8 cellular contexts compared by ENCODE assay signal in genomic region chr12:93570552-93571359, GRCh38. TPM values are rescaled to one million over a fixed set of nuclear protein-coding genes. Genes with fewer than 3 reads are reported as not detected.
A peak's percentile ranks its signal among the peaks of the same experiment; 100 is the strongest.
DNase-seq lines count a peak whose midpoint lies in the region; ATAC-seq, FAIRE-seq and TF ChIP-seq lines count a peak whose summit lies in the region.

No MANE protein-coding gene starts in this region.

- H4K20me1 ChIP-seq in HepG2 (ENCODE audit: insufficient read depth, low read length) = no peaks in the 10 kb centered on the region

- no TSS peak for BruUV-seq in HepG2 (replicated peaks; lab: Mats Ljungman, UMichigan)

- TF ChIP-seq EP300 in HepG2 (IDR thresholded peaks at IDR 0.05; ENCODE audit: low read depth in 2 of 2, low read length in 2 of 2) (no peak), HepG2 (CRISPR knock-in tag; IDR thresholded peaks at IDR 0.05; ENCODE audit: borderline replicate concordance) (no peak)

- H3K79me2 ChIP-seq in HepG2 (ENCODE audit: insufficient read depth, low read length) = no peaks in the 10 kb centered on the region

- in situ Hi-C loops in HepG2 (cut with HindIII; ENCODE audit: extremely low pct_ligation_motif_present, low pct_unique_long_range_greater_than_20kb) = loop anchor here (5.0 kb wide), 2 partner anchors 172 to 532 kb away; no protein-coding TSS in a partner anchor

- peaks cover 27% of the 10 kb centered on the region for H3K36me3 Mint-ChIP-seq in dendritic cell treated with granulocyte-macrophage colony-stimulating factor and Interleukin-4, amounts not matched to agents 40 ng/mL and 50 ng/mL, for 4 days (ENCODE audit: low read depth)

- POLR2A ChIA-PET in HepG2 (lab: Yijun Ruan, JAX) = interaction anchor here (0.6 kb wide), 1 partner anchor 500 kb away, joined by 3 read pairs; no protein-coding TSS in a partner anchor

- H3K27me3 Mint-ChIP-seq in dendritic cell treated with granulocyte-macrophage colony-stimulating factor and Interleukin-4, amounts not matched to agents 40 ng/mL and 50 ng/mL, for 4 days = peaks cover 68% of the 10 kb centered on the region

- peak overlapping the region; percentile 55 for H3K9ac ChIP-seq in HepG2 (ENCODE audit: insufficient read depth, low read depth, low read length)

- no peaks in the 10 kb centered on the region for H3K9me3 ChIP-seq in HepG2 (ENCODE audit: low read length)

- TF ChIP-seq RAD21 in HepG2 (CRISPR knock-in tag; IDR thresholded peaks at IDR 0.05) = no peak; the same call in 1 of the 2 replicates

- H3K27ac ChIP-seq in HepG2 (ENCODE audit: extremely low read length, insufficient read depth, low read length) = no peak overlapping the region

- ATAC-seq in GM18909 (IDR thresholded peaks at IDR 0.05; ENCODE audit: poor library complexity, unreplicated experiment) = peak; percentile 56
- ATAC-seq in HG03159 (IDR thresholded peaks at IDR 0.05; ENCODE audit: unreplicated experiment) = peak; percentile 43
- peak; percentile 72 for ATAC-seq in HepG2

- FAIRE-seq in HepG2 (lab: Jason Lieb, UNC) = no peak

- 3% methylated on average over 33 of the region's 95 CpGs for WGBS in HepG2 (ENCODE audit: low lambda C conversion rate)

- intact Hi-C loops in dendritic cell treated with granulocyte-macrophage colony-stimulating factor and Interleukin-4, amounts not matched to agents 40 ng/mL and 50 ng/mL, for 4 days (cut with micrococcal nuclease) = loop anchor here (2.0 to 10.0 kb wide), 3 partner anchors 106 to 646 kb away; partner anchors contain the start of genes CRADD and EEA1
- intact Hi-C loops in HepG2 (cut with micrococcal nuclease; ENCODE audit: unreplicated experiment) = loop anchor here (2.0 kb wide), 1 partner anchor 92 kb away; no protein-coding TSS in a partner anchor

- peaks cover 18% of the 10 kb centered on the region for H3K4me1 ChIP-seq in HepG2 (ENCODE audit: insufficient read depth, low read length)

- peaks cover 32% of the 10 kb centered on the region for H3K4me1 Mint-ChIP-seq in dendritic cell treated with granulocyte-macrophage colony-stimulating factor and Interleukin-4, amounts not matched to agents 40 ng/mL and 50 ng/mL, for 4 days (ENCODE audit: low read depth)

- H3K4me3 Mint-ChIP-seq in dendritic cell treated with granulocyte-macrophage colony-stimulating factor and Interleukin-4, amounts not matched to agents 40 ng/mL and 50 ng/mL, for 4 days = peak overlapping the region; percentile 86

- peak overlapping the region; percentile 97 for H3K4me2 ChIP-seq in HepG2 (ENCODE audit: low read depth, low read length)

- no peak for TF ChIP-seq POLR2A in HepG2 (IDR thresholded peaks at IDR 0.05; ENCODE audit: insufficient read depth in 1 of 2, low read depth in 2 of 2, low read length in 2 of 2)

- peak; percentile 94 for DNase-seq in AG10803 (ENCODE audit: low read depth)
- DNase-seq in NCI-H510A treated with DMSO at 0.1 percent for 48 hours (lab: John Stamatoyannopoulos, UW) = peak; percentile 83
- peak; percentile 81 to 87 for DNase-seq in activated CD4-positive, alpha-beta T cell treated with anti-CD3 and anti-CD28 coated beads, Interleukin-2, amount 50 U/mL, for 24 hours (ENCODE audit: low read depth in 1 of 2, low spot score in 1 of 2)
- peak; percentile 53 for DNase-seq in HepG2 (ENCODE audit: low spot score)
- DNase-seq in stimulated activated CD4-positive, alpha-beta T cell treated with anti-CD3 and anti-CD28 coated beads, Interleukin-2, amount 100 ng/mL, for 48 hours = peak; percentile 84 to 85

- peak overlapping the region; percentile 93 for H3K27ac Mint-ChIP-seq in dendritic cell treated with granulocyte-macrophage colony-stimulating factor and Interleukin-4, amounts not matched to agents 40 ng/mL and 50 ng/mL, for 4 days

- TF ChIP-seq CTCF in AG10803 (conservative IDR thresholded peaks at IDR 0.05; ENCODE audit: low read length) (no peak), HepG2 (CRISPR knock-in tag; IDR thresholded peaks at IDR 0.05) (no peak)

- CTCF ChIA-PET in HepG2 (lab: Yijun Ruan, JAX; ENCODE audit: low intra/inter-chr PET ratio, low total read pairs) = interaction anchor here (1.6 kb wide), 1 partner anchor 531 kb away, joined by 5 read pairs; no protein-coding TSS in a partner anchor

- no peaks in the 10 kb centered on the region for H3K9me3 Mint-ChIP-seq in dendritic cell treated with granulocyte-macrophage colony-stimulating factor and Interleukin-4, amounts not matched to agents 40 ng/mL and 50 ng/mL, for 4 days

- peaks cover 3 to 24% of the 10 kb centered on the region in 2 experiments; a peak in 4 of 5 replicates for H3K27me3 ChIP-seq in HepG2 (ENCODE audit: control insufficient read depth in 1 of 2, insufficient read depth in 2 of 2, low read length in 2 of 2)

- H2AFZ ChIP-seq in HepG2 (ENCODE audit: low read length) = no peak overlapping the region

- H3K4me3 ChIP-seq in AG10803 (ENCODE audit: low read length) = peak overlapping the region; percentile 86
- H3K4me3 ChIP-seq in HepG2 (replicated peaks in 1 of 3; ENCODE audit: insufficient read depth in 1 of 3, low read depth in 2 of 3, low read length in 3 of 3) = peak overlapping the region; percentile 64 to 81 (median 71)

- no peaks in the 10 kb centered on the region for H3K36me3 ChIP-seq in HepG2 (replicated peaks in 1 of 2; ENCODE audit: control insufficient read depth in 1 of 2, insufficient read depth in 2 of 2, low read length in 2 of 2)

TF ChIP-seq in HepG2, 621 proteins besides CTCF, POLR2A, EP300 and RAD21 (continues in another document):
- TF ChIP-seq, protein P1, sequence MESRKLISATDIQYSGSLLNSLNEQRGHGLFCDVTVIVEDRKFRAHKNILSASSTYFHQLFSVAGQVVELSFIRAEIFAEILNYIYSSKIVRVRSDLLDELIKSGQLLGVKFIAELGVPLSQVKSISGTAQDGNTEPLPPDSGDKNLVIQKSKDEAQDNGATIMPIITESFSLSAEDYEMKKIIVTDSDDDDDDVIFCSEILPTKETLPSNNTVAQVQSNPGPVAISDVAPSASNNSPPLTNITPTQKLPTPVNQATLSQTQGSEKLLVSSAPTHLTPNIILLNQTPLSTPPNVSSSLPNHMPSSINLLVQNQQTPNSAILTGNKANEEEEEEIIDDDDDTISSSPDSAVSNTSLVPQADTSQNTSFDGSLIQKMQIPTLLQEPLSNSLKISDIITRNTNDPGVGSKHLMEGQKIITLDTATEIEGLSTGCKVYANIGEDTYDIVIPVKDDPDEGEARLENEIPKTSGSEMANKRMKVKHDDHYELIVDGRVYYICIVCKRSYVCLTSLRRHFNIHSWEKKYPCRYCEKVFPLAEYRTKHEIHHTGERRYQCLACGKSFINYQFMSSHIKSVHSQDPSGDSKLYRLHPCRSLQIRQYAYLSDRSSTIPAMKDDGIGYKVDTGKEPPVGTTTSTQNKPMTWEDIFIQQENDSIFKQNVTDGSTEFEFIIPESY (CRISPR knock-in tag; IDR thresholded peaks at IDR 0.05) = 0 out of 2 replicates have a peak, but pooled peaks have one; percentile 5

RNA-seq across cellular contexts. Expression of gene SOCS2, which starts 1.7 kb away (rescaled TPM):
- 1.5 and 2.4 TPM in 2 replicates for total RNA-seq in HepG2 (2016; rRNA removed; fragmentation: Illumina TruSeq; extraction: Trizol)
- total RNA-seq in HepG2 (2016; cell fraction: cytosol; rRNA removed; fragmentation: Illumina TruSeq; extraction: Trizol; ENCODE audit: low read depth) = 0.53 and 0.61 TPM in 2 replicates
- 1.4 and 1.9 TPM in 2 replicates for total RNA-seq in HepG2 (2016; cell fraction: insoluble cytoplasmic fraction; rRNA removed; fragmentation: Illumina TruSeq; extraction: Trizol)
- total RNA-seq in HepG2 (2016; cell fraction: membrane; rRNA removed; fragmentation: Illumina TruSeq; extraction: Trizol) = 1.4 and 2.1 TPM in 2 replicates
- total RNA-seq in HepG2 (2016; cell fraction: nucleus; rRNA removed; fragmentation: Illumina TruSeq; extraction: Trizol) = 3.1 and 4.0 TPM in 2 replicates
- polyA plus RNA-seq in HepG2 (2011; rRNA removed) = 0.62 and 0.89 TPM in 2 replicates
- 0.51 and 0.54 TPM in 2 replicates for polyA plus RNA-seq in HepG2 (2011; cell fraction: cytosol; rRNA removed)
- 1.6 and 1.9 TPM in 2 replicates for polyA plus RNA-seq in HepG2 (2011; cell fraction: nucleus; rRNA removed)
- polyA plus RNA-seq in HepG2 (2012) = 0.39 and 0.57 TPM in 2 replicates
- polyA plus RNA-seq in HepG2 (2016; cell fraction: cytosol; fragmentation: Illumina TruSeq; extraction: Trizol; ENCODE audit: low read depth) = 0.50 and 0.75 TPM in 2 replicates
- 2.4 and 2.5 TPM in 2 replicates for polyA plus RNA-seq in HepG2 (2016; cell fraction: insoluble cytoplasmic fraction; fragmentation: Illumina TruSeq; extraction: Trizol; ENCODE audit: low read depth)
- polyA plus RNA-seq in HepG2 (2016; cell fraction: membrane; fragmentation: Illumina TruSeq; extraction: Trizol; ENCODE audit: low read depth) = 2.0 and 2.7 TPM in 2 replicates
- 4.5 and 5.6 TPM in 2 replicates for polyA plus RNA-seq in HepG2 (2016; cell fraction: nucleus; fragmentation: Illumina TruSeq; extraction: Trizol; ENCODE audit: insufficient read depth, low read depth)
- 0.60 and 0.96 TPM in 2 replicates for polyA minus RNA-seq in HepG2 (2011; rRNA and poly(A)+ RNA removed; ENCODE audit: low replicate concordance)
- polyA minus RNA-seq in HepG2 (2011; cell fraction: cytosol; rRNA and poly(A)+ RNA removed) = 1.2 TPM in 1 of 2 replicates, not detected in the other
- 1.8 and 1.9 TPM in 2 replicates for polyA minus RNA-seq in HepG2 (2011; cell fraction: nucleus; rRNA and poly(A)+ RNA removed)
